ENCODE assay signal across 21 cellular contexts in genomic region chr9:124790301-124790700, GRCh38. TPM values are rescaled to one million over a fixed set of nuclear protein-coding genes. Genes with fewer than 3 reads are reported as not detected.
"Had no signal": no experiment of that assay in that cellular context is flagged by ENCODE, and none has a peak within 500 bp of the region (broad histone marks: within the 10 kb centered on the region; RNA-seq: fewer than 3 reads in every experiment).

No MANE protein-coding gene starts in this region.

- H3K9me2 ChIP-seq: SK-N-SH had no signal

- H2AFZ ChIP-seq: PC-9 had no signal

- H3K4me1 ChIP-seq: Peyer's patch had no signal

- H3K4me2 ChIP-seq: PC-9, SK-N-SH had no signal

- H3K27me3 ChIP-seq: Peyer's patch had no signal

- H3K36me3 ChIP-seq: Peyer's patch had no signal

- H3K9me3 ChIP-seq: Peyer's patch, SK-N-SH had no signal

- H3K9ac ChIP-seq: SK-N-SH had no signal

- DNase-seq: KBM-7, MV-4-11, NCI-H1048, NCI-H1105, NCI-H1417 treated with DMSO at 0.1 percent for 48 hours, NCI-H187, NCI-H2029, NCI-H2081 treated with DMSO at 0.1 percent for 48 hours, NCI-H2171, NCI-H226, NCI-H446, NCI-H510A, NCI-H524 treated with DMSO at 0.1 percent for 48 hours, NCI-H69, NCI-H774, PC-9, SHP77, SK-N-SH, SW 1271 had no signal

- H3K27ac ChIP-seq: PC-9, Peyer's patch had no signal

- H3K4me3 ChIP-seq: PC-9, Peyer's patch had no signal

RNA-seq across cellular contexts. Expression of gene OLFML2A, which starts 13.4 kb away (rescaled TPM):
- total RNA-seq: HT-29 had no signal
